ENCODE assay signal across 12 cellular contexts in genomic region chr12:91608562-91608961, GRCh38.
DNase-seq lines count a peak whose midpoint lies in the region; ATAC-seq and TF ChIP-seq lines count a peak whose summit lies in the region.
"Had no signal": no experiment of that assay in that cellular context is flagged by ENCODE, and none has a peak within 500 bp of the region (broad histone marks: within the 10 kb centered on the region; RNA-seq: fewer than 3 reads in every experiment).

No MANE protein-coding gene starts in this region.

- no peak for DNase-seq in left ventricle myocardium inferior
- DNase-seq in left ventricle myocardium superior = no peak
- DNase-seq in fibroblast of villous mesenchyme (ENCODE audit: low read depth) = peak; percentile 21
- DNase-seq in neuronal stem cell (ENCODE audit: low spot score) = no peak
- no peak for DNase-seq in activated T-cell treated with anti-CD3 and anti-CD28 coated beads, Interleukin-2, amount 50 U/mL, for 48 hours
- no peak for DNase-seq in iPS-NIHi11 (ENCODE audit: low spot score)
- DNase-seq: BE2C; CD4-positive, alpha-beta memory T cell; GF-D8 had no signal

- no peak overlapping the region for H2BK120ac ChIP-seq in neuronal stem cell (ENCODE audit: low read depth, low read length)

- H3K14ac ChIP-seq in neuronal stem cell (ENCODE audit: low read length) = no peak overlapping the region

- intact Hi-C loops in left ventricle myocardium inferior (cut with micrococcal nuclease) = no loop called here
- intact Hi-C loops in left ventricle myocardium superior (cut with micrococcal nuclease) = no loop called here

- no peak overlapping the region for H2BK5ac ChIP-seq in neuronal stem cell (ENCODE audit: low read length)

- H2AK5ac ChIP-seq in neuronal stem cell (ENCODE audit: low read depth, low read length) = no peak overlapping the region

- no peaks in the 10 kb centered on the region for H3K79me1 ChIP-seq in neuronal stem cell (ENCODE audit: low read depth, low read length)

- H2AFZ ChIP-seq in neuronal stem cell (ENCODE audit: low read length) = peak overlapping the region; percentile 62

- H3K9me3 ChIP-seq in left ventricle myocardium inferior (replicated peaks) = no peaks in the 10 kb centered on the region
- H3K9me3 ChIP-seq in neuronal stem cell (replicated peaks in 1 of 2; ENCODE audit: control insufficient read depth in 2 of 2, insufficient read depth in 1 of 2, low read depth in 1 of 2, low read length in 2 of 2) = no peaks in the 10 kb centered on the region
- H3K9me3 ChIP-seq: A549, BE2C, HAP-1 had no signal

- no peaks in the 10 kb centered on the region for H3K27me3 ChIP-seq in left ventricle myocardium inferior (ENCODE audit: low read depth)
- H3K27me3 ChIP-seq in neuronal stem cell (ENCODE audit: control insufficient read depth in 3 of 3, insufficient read depth in 3 of 3, low read depth in 1 of 3, low read length in 3 of 3) = no peaks in the 10 kb centered on the region
- H3K27me3 ChIP-seq: BE2C had no signal

- H3K4me3 ChIP-seq in left ventricle myocardium inferior = no peak overlapping the region
- no peak overlapping the region for H3K4me3 ChIP-seq in fibroblast of villous mesenchyme (ENCODE audit: low read depth, low read length)
- no peak overlapping the region for H3K4me3 ChIP-seq in neuronal stem cell (ENCODE audit: low read length in 2 of 2)
- H3K4me3 ChIP-seq: A549, HAP-1 had no signal

- H3K4ac ChIP-seq in neuronal stem cell (ENCODE audit: low read length) = no peak overlapping the region

- no peak overlapping the region for H3K18ac ChIP-seq in neuronal stem cell (ENCODE audit: low read length)

- ATAC-seq in left ventricle myocardium superior = no peak
- ATAC-seq: A549 had no signal

- H3K4me2 ChIP-seq in neuronal stem cell (ENCODE audit: insufficient read depth, low read length, poor library complexity, severe bottlenecking) = no peak overlapping the region
- H3K4me2 ChIP-seq: A549 had no signal

- H3K4me1 ChIP-seq in left ventricle myocardium inferior = peaks cover 12% of the 10 kb centered on the region
- H3K4me1 ChIP-seq in neuronal stem cell (ENCODE audit: control insufficient read depth in 2 of 2, insufficient read depth in 1 of 2, low read depth in 1 of 2, low read length in 2 of 2) = peaks cover 3 to 5% of the 10 kb centered on the region in 2 donors
- H3K4me1 ChIP-seq: A549, HAP-1 had no signal

- H2BK12ac ChIP-seq in neuronal stem cell (ENCODE audit: low read length) = no peak overlapping the region

- H3K23ac ChIP-seq in neuronal stem cell (ENCODE audit: low read depth, low read length, poor library complexity) = no peak overlapping the region

- no peaks in the 10 kb centered on the region for H3K36me3 ChIP-seq in left ventricle myocardium inferior
- H3K36me3 ChIP-seq in neuronal stem cell (replicated peaks in 1 of 2; ENCODE audit: control insufficient read depth in 2 of 2, insufficient read depth in 2 of 2, low read length in 2 of 2) = no peaks in the 10 kb centered on the region
- H3K36me3 ChIP-seq: BE2C, HAP-1 had no signal

- no peak overlapping the region for H4K91ac ChIP-seq in neuronal stem cell (ENCODE audit: low read depth, low read length, poor library complexity)

- H3K27ac ChIP-seq in left ventricle myocardium inferior (replicated peaks) (peak overlapping the region; percentile 18), neuronal stem cell (replicated peaks; ENCODE audit: low read length) (no peak overlapping the region)
- H3K27ac ChIP-seq: A549, C4-2B had no signal

- no peak overlapping the region for H3K9ac ChIP-seq in neuronal stem cell (ENCODE audit: low read depth, low read length, poor library complexity)

- TF ChIP-seq CTCF in left ventricle myocardium inferior (IDR thresholded peaks at IDR 0.05; ENCODE audit: borderline replicate concordance) (no peak), fibroblast of villous mesenchyme (IDR thresholded peaks at IDR 0.05; ENCODE audit: insufficient read depth, low read depth, low read length) (no peak)

- no peak overlapping the region for H4K8ac ChIP-seq in neuronal stem cell (ENCODE audit: low read depth, low read length)

- H2BK15ac ChIP-seq in neuronal stem cell (ENCODE audit: low read length) = no peak overlapping the region
